38 cellular contexts compared by ENCODE assay signal in the genomic region with DNA sequence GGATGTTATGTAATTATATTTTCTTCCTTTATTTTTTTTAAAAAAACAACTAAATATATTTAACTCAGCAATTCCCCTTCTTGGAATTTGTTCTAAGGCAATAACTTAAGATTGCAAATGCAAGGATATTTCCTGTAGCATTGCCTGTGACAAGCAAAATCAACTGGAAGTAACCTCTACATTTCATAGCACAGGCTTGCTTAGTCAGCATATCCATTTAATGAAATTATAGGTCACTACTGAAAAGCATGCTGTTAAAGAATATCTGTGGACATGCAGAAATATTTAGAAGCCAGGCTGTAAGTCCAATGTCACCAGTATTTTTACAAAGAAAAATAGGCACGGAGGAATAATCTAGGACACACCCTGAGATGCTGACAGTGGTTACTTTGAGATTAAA. TPM values are rescaled to one million over a fixed set of nuclear protein-coding genes. Genes with fewer than 3 reads are reported as not detected.
"Had no signal": no experiment of that assay in that cellular context is flagged by ENCODE, and none has a peak within 500 bp of the region (broad histone marks: within the 10 kb centered on the region; RNA-seq: fewer than 3 reads in every experiment).

No MANE protein-coding gene starts in this region.

- DNase-seq: activated B cell treated with CpG ODN at 0.5 μM for 24 hours; activated CD4-positive, alpha-beta memory T cell treated with anti-CD3 and anti-CD28 coated beads for 36 hours; activated CD4-positive, alpha-beta T cell treated with anti-CD3 and anti-CD28 coated beads for 4 hours; activated CD4-positive, alpha-beta T cell treated with anti-CD3 and anti-CD28 coated beads, Interleukin-2, amount 10 ng/mL, durations not matched to agents 24 days and 14 days; activated CD4-positive, alpha-beta T cell treated with anti-CD3 and anti-CD28 coated beads, Interleukin-2, amount 50 U/mL, for 1 hour; activated CD4-positive, alpha-beta T cell treated with anti-CD3 and anti-CD28 coated beads, Interleukin-2, amount 50 U/mL, for 4 hours; activated CD4-positive, CD25-positive, alpha-beta regulatory T cell treated with anti-CD3 and anti-CD28 coated beads, Interleukin-2, amount 50 U/mL, for 72 hours; activated CD8-positive, alpha-beta memory T cell treated with anti-CD3 and anti-CD28 coated beads, Interleukin-2, amount 50 U/mL, for 4 hours; activated CD8-positive, alpha-beta T cell treated with anti-CD3 and anti-CD28 coated beads for 36 hours; activated effector memory CD4-positive, alpha-beta T cell treated with anti-CD3 and anti-CD28 coated beads, Interleukin-2, amount 50 U/mL, for 16 hours; activated gamma-delta T cell treated with Interleukin-2 at 50 U/mL for 16 hours; activated naive CD4-positive, alpha-beta T cell; activated naive CD4-positive, alpha-beta T cell treated with anti-CD3 and anti-CD28 coated beads for 36 hours; activated naive CD4-positive, alpha-beta T cell treated with anti-CD3 and anti-CD28 coated beads, Interleukin-2, amount 50 U/mL, for 16 hours; activated naive CD8-positive, alpha-beta T cell treated with anti-CD3 and anti-CD28 coated beads for 36 hours; activated T-cell treated with anti-CD3 and anti-CD28 coated beads for 4 hours; activated T-cell treated with anti-CD3 and anti-CD28 coated beads, Interleukin-2, amount 50 U/mL, for 1 hour; activated T-cell treated with anti-CD3 and anti-CD28 coated beads, Interleukin-2, amount 50 U/mL, for 4 hours; activated T-cell treated with anti-CD3 and anti-CD28 coated beads, Interleukin-2, amount 50 U/mL, for 72 hours; adrenal gland; amniotic stem cell; aorta; body of pancreas; brain microvascular endothelial cell; central memory CD4-positive, alpha-beta T cell; T-helper 2 cell; T-helper 9 cell had no signal

- H3K4me3 ChIP-seq: adrenal gland, body of pancreas, breast epithelium had no signal

- H3K27me3 Mint-ChIP-seq: activated B cell treated with CpG ODN at 0.5 μM for 24 hours; activated CD4-positive, alpha-beta T cell treated with anti-CD3 and anti-CD28 coated beads, Interleukin-2, amount 10 ng/mL, durations not matched to agents 24 days and 14 days had no signal

- H3K27ac ChIP-seq: adrenal gland, body of pancreas, brain microvascular endothelial cell, breast epithelium, VCaP had no signal

- H3K4me3 Mint-ChIP-seq: activated B cell treated with CpG ODN at 0.5 μM for 24 hours; activated CD4-positive, alpha-beta memory T cell treated with anti-CD3 and anti-CD28 coated beads for 36 hours; activated CD4-positive, alpha-beta T cell treated with anti-CD3 and anti-CD28 coated beads, Interleukin-2, amount 10 ng/mL, durations not matched to agents 24 days and 14 days; activated CD8-positive, alpha-beta T cell treated with anti-CD3 and anti-CD28 coated beads for 36 hours; activated naive CD4-positive, alpha-beta T cell treated with anti-CD3 and anti-CD28 coated beads for 36 hours; activated naive CD8-positive, alpha-beta T cell treated with anti-CD3 and anti-CD28 coated beads for 36 hours; activated T-cell treated with anti-CD3 and anti-CD28 coated beads, Interleukin-2, amount 50 U/mL, for 4 hours; activated T-cell treated with anti-CD3 and anti-CD28 coated beads, Interleukin-2, amount 50 U/mL, for 72 hours; activated T-helper 1 cell treated with anti-CD3 and anti-CD28 coated beads, Interleukin-12 subunit alpha, Interleukin-12 subunit beta, Interleukin-2, Interleukin-4 antibody, amounts not matched to agents 30 ng/mL and 10 ng/mL and 1 ng/mL, durations not matched to agents 14 hours and 24 hours and 36 hours; activated T-helper 17 cell treated with anti-CD3 and anti-CD28 coated beads, Interleukin-2, amount 50 U/mL, for 72 hours; T-helper 1 cell treated with Interleukin-12 subunit alpha and Interleukin-12 subunit beta and Interleukin-4 antibody, amounts not matched to agents 30 μg/mL and 1 μg/mL, for 36 hours; T-helper 2 cell treated with Interferon-gamma antibody and Interleukin-4, amounts not matched to agents 5 μg/mL and 100 μg/mL, for 36 hours had no signal

- H3K4me1 Mint-ChIP-seq: activated B cell treated with CpG ODN at 0.5 μM for 24 hours; activated CD4-positive, alpha-beta T cell treated with anti-CD3 and anti-CD28 coated beads, Interleukin-2, amount 10 ng/mL, durations not matched to agents 24 days and 14 days; activated naive CD8-positive, alpha-beta T cell treated with anti-CD3 and anti-CD28 coated beads for 36 hours; activated T-helper 17 cell treated with anti-CD3 and anti-CD28 coated beads, Interleukin-2, amount 50 U/mL, for 72 hours had no signal

- H3K9me3 Mint-ChIP-seq: activated B cell treated with CpG ODN at 0.5 μM for 24 hours; activated CD4-positive, alpha-beta memory T cell treated with anti-CD3 and anti-CD28 coated beads for 36 hours; activated CD4-positive, alpha-beta T cell treated with anti-CD3 and anti-CD28 coated beads, Interleukin-2, amount 10 ng/mL, durations not matched to agents 24 days and 14 days; activated CD8-positive, alpha-beta T cell treated with anti-CD3 and anti-CD28 coated beads for 36 hours; activated naive CD4-positive, alpha-beta T cell treated with anti-CD3 and anti-CD28 coated beads for 36 hours; activated naive CD4-positive, alpha-beta T cell treated with anti-CD3 and anti-CD28 coated beads, Interleukin-2, amount 50 U/mL, for 72 hours; activated naive CD8-positive, alpha-beta T cell treated with anti-CD3 and anti-CD28 coated beads for 36 hours; activated T-cell treated with anti-CD3 and anti-CD28 coated beads, Interleukin-2, amount 50 U/mL, for 4 hours; activated T-cell treated with anti-CD3 and anti-CD28 coated beads, Interleukin-2, amount 50 U/mL, for 72 hours; activated T-helper 1 cell treated with anti-CD3 and anti-CD28 coated beads, Interleukin-12 subunit alpha, Interleukin-12 subunit beta, Interleukin-2, Interleukin-4 antibody, amounts not matched to agents 30 ng/mL and 10 ng/mL and 1 ng/mL, durations not matched to agents 14 hours and 24 hours and 36 hours; activated T-helper 17 cell treated with anti-CD3 and anti-CD28 coated beads, Interleukin-2, amount 50 U/mL, for 72 hours; T-helper 1 cell treated with Interleukin-12 subunit alpha and Interleukin-12 subunit beta and Interleukin-4 antibody, amounts not matched to agents 30 μg/mL and 1 μg/mL, for 36 hours; T-helper 2 cell treated with Interferon-gamma antibody and Interleukin-4, amounts not matched to agents 5 μg/mL and 100 μg/mL, for 36 hours had no signal

- FAIRE-seq: astrocyte, TTC549 had no signal

- H3K27me3 ChIP-seq: adrenal gland, body of pancreas, brain microvascular endothelial cell, breast epithelium had no signal

- H3K27ac Mint-ChIP-seq: activated B cell treated with CpG ODN at 0.5 μM for 24 hours; activated CD4-positive, alpha-beta memory T cell treated with anti-CD3 and anti-CD28 coated beads for 36 hours; activated CD4-positive, alpha-beta T cell treated with anti-CD3 and anti-CD28 coated beads, Interleukin-2, amount 10 ng/mL, durations not matched to agents 24 days and 14 days; activated CD8-positive, alpha-beta T cell treated with anti-CD3 and anti-CD28 coated beads for 36 hours; activated naive CD4-positive, alpha-beta T cell treated with anti-CD3 and anti-CD28 coated beads for 36 hours; activated naive CD4-positive, alpha-beta T cell treated with anti-CD3 and anti-CD28 coated beads, Interleukin-2, amount 50 U/mL, for 72 hours; activated naive CD8-positive, alpha-beta T cell treated with anti-CD3 and anti-CD28 coated beads for 36 hours; activated T-cell treated with anti-CD3 and anti-CD28 coated beads, Interleukin-2, amount 50 U/mL, for 72 hours; activated T-helper 1 cell treated with anti-CD3 and anti-CD28 coated beads, Interleukin-12 subunit alpha, Interleukin-12 subunit beta, Interleukin-2, Interleukin-4 antibody, amounts not matched to agents 30 ng/mL and 10 ng/mL and 1 ng/mL, durations not matched to agents 14 hours and 24 hours and 36 hours; activated T-helper 17 cell treated with anti-CD3 and anti-CD28 coated beads, Interleukin-2, amount 50 U/mL, for 72 hours; T-helper 1 cell treated with Interleukin-12 subunit alpha and Interleukin-12 subunit beta and Interleukin-4 antibody, amounts not matched to agents 30 μg/mL and 1 μg/mL, for 36 hours; T-helper 2 cell treated with Interferon-gamma antibody and Interleukin-4, amounts not matched to agents 5 μg/mL and 100 μg/mL, for 36 hours had no signal

- H3K9me3 ChIP-seq: adrenal gland, body of pancreas, breast epithelium had no signal

- H3K36me3 ChIP-seq: adrenal gland, brain microvascular endothelial cell, breast epithelium had no signal

- H3K4me1 ChIP-seq: adrenal gland, body of pancreas, breast epithelium had no signal

- H3K36me3 Mint-ChIP-seq: activated CD4-positive, alpha-beta memory T cell treated with anti-CD3 and anti-CD28 coated beads for 36 hours; activated naive CD4-positive, alpha-beta T cell treated with anti-CD3 and anti-CD28 coated beads, Interleukin-2, amount 50 U/mL, for 72 hours; activated naive CD8-positive, alpha-beta T cell treated with anti-CD3 and anti-CD28 coated beads for 36 hours had no signal

- ATAC-seq: activated CD8-positive, alpha-beta T cell treated with anti-CD3 and anti-CD28 coated beads for 36 hours; activated naive CD4-positive, alpha-beta T cell treated with anti-CD3 and anti-CD28 coated beads, Interleukin-2, amount 50 U/mL, for 72 hours; activated T-cell treated with anti-CD3 and anti-CD28 coated beads, Interleukin-2, amount 50 U/mL, for 4 hours; activated T-cell treated with anti-CD3 and anti-CD28 coated beads, Interleukin-2, amount 50 U/mL, for 72 hours; activated T-helper 17 cell treated with anti-CD3 and anti-CD28 coated beads, Interleukin-2, amount 50 U/mL, for 72 hours; body of pancreas had no signal

RNA-seq across cellular contexts. Expression of gene MEP1A, which starts 8.7 kb away (rescaled TPM):
- total RNA-seq: activated B cell treated with CpG ODN at 0.5 μM for 24 hours; activated CD4-positive, alpha-beta memory T cell treated with anti-CD3 and anti-CD28 coated beads for 36 hours; activated CD4-positive, alpha-beta T cell treated with anti-CD3 and anti-CD28 coated beads, Interleukin-2, amount 10 ng/mL, durations not matched to agents 24 days and 14 days; activated CD8-positive, alpha-beta memory T cell treated with anti-CD3 and anti-CD28 coated beads for 36 hours; activated CD8-positive, alpha-beta T cell treated with anti-CD3 and anti-CD28 coated beads for 36 hours; activated naive CD4-positive, alpha-beta T cell treated with anti-CD3 and anti-CD28 coated beads for 36 hours; activated naive CD4-positive, alpha-beta T cell treated with anti-CD3 and anti-CD28 coated beads, Interleukin-2, amount 50 U/mL, for 72 hours; activated naive CD8-positive, alpha-beta T cell treated with anti-CD3 and anti-CD28 coated beads for 36 hours; activated T-cell treated with anti-CD3 and anti-CD28 coated beads, Interleukin-2, amount 50 U/mL, for 4 hours; activated T-cell treated with anti-CD3 and anti-CD28 coated beads, Interleukin-2, amount 50 U/mL, for 72 hours; activated T-helper 1 cell treated with anti-CD3 and anti-CD28 coated beads, Interleukin-12 subunit alpha, Interleukin-12 subunit beta, Interleukin-2, Interleukin-4 antibody, amounts not matched to agents 30 ng/mL and 10 ng/mL and 1 ng/mL, durations not matched to agents 14 hours and 24 hours and 36 hours; activated T-helper 17 cell treated with anti-CD3 and anti-CD28 coated beads, Interleukin-2, amount 50 U/mL, for 72 hours; adrenal gland; aorta; astrocyte; body of pancreas; cardiac septum had no signal

RNA-seq across cellular contexts. Expression of gene ANKRD66, which starts 37.8 kb away (rescaled TPM):
- total RNA-seq: activated B cell treated with CpG ODN at 0.5 μM for 24 hours; activated CD4-positive, alpha-beta memory T cell treated with anti-CD3 and anti-CD28 coated beads for 36 hours; activated CD4-positive, alpha-beta T cell treated with anti-CD3 and anti-CD28 coated beads, Interleukin-2, amount 10 ng/mL, durations not matched to agents 24 days and 14 days; activated CD8-positive, alpha-beta memory T cell treated with anti-CD3 and anti-CD28 coated beads for 36 hours; activated CD8-positive, alpha-beta T cell treated with anti-CD3 and anti-CD28 coated beads for 36 hours; activated naive CD4-positive, alpha-beta T cell treated with anti-CD3 and anti-CD28 coated beads for 36 hours; activated naive CD4-positive, alpha-beta T cell treated with anti-CD3 and anti-CD28 coated beads, Interleukin-2, amount 50 U/mL, for 72 hours; activated naive CD8-positive, alpha-beta T cell treated with anti-CD3 and anti-CD28 coated beads for 36 hours; activated T-cell treated with anti-CD3 and anti-CD28 coated beads, Interleukin-2, amount 50 U/mL, for 4 hours; activated T-cell treated with anti-CD3 and anti-CD28 coated beads, Interleukin-2, amount 50 U/mL, for 72 hours; activated T-helper 1 cell treated with anti-CD3 and anti-CD28 coated beads, Interleukin-12 subunit alpha, Interleukin-12 subunit beta, Interleukin-2, Interleukin-4 antibody, amounts not matched to agents 30 ng/mL and 10 ng/mL and 1 ng/mL, durations not matched to agents 14 hours and 24 hours and 36 hours; activated T-helper 17 cell treated with anti-CD3 and anti-CD28 coated beads, Interleukin-2, amount 50 U/mL, for 72 hours; adrenal gland; aorta; astrocyte; body of pancreas; breast epithelium; cardiac septum had no signal
- polyA plus RNA-seq: adrenal gland, aorta had no signal

RNA-seq across cellular contexts. Expression of gene PLA2G7, which starts 49.4 kb away (rescaled TPM):
- total RNA-seq: activated CD4-positive, alpha-beta memory T cell treated with anti-CD3 and anti-CD28 coated beads for 36 hours; activated CD4-positive, alpha-beta T cell treated with anti-CD3 and anti-CD28 coated beads, Interleukin-2, amount 10 ng/mL, durations not matched to agents 24 days and 14 days; activated CD8-positive, alpha-beta memory T cell treated with anti-CD3 and anti-CD28 coated beads for 36 hours; activated CD8-positive, alpha-beta T cell treated with anti-CD3 and anti-CD28 coated beads for 36 hours; activated naive CD4-positive, alpha-beta T cell treated with anti-CD3 and anti-CD28 coated beads for 36 hours; activated naive CD4-positive, alpha-beta T cell treated with anti-CD3 and anti-CD28 coated beads, Interleukin-2, amount 50 U/mL, for 72 hours; activated naive CD8-positive, alpha-beta T cell treated with anti-CD3 and anti-CD28 coated beads for 36 hours; activated T-cell treated with anti-CD3 and anti-CD28 coated beads, Interleukin-2, amount 50 U/mL, for 4 hours; activated T-cell treated with anti-CD3 and anti-CD28 coated beads, Interleukin-2, amount 50 U/mL, for 72 hours; activated T-helper 1 cell treated with anti-CD3 and anti-CD28 coated beads, Interleukin-12 subunit alpha, Interleukin-12 subunit beta, Interleukin-2, Interleukin-4 antibody, amounts not matched to agents 30 ng/mL and 10 ng/mL and 1 ng/mL, durations not matched to agents 14 hours and 24 hours and 36 hours; activated T-helper 17 cell treated with anti-CD3 and anti-CD28 coated beads, Interleukin-2, amount 50 U/mL, for 72 hours had no signal
